8 cellular contexts compared by ENCODE assay signal in genomic region chr14:32076278-32077080, GRCh38. TPM values are rescaled to one million over a fixed set of nuclear protein-coding genes. Genes with fewer than 3 reads are reported as not detected.
A peak's percentile ranks its signal among the peaks of the same experiment; 100 is the strongest.
DNase-seq lines count a peak whose midpoint lies in the region; ATAC-seq and TF ChIP-seq lines count a peak whose summit lies in the region.

No MANE protein-coding gene starts in this region.

- DNase-seq in DMS 273 treated with DMSO at 0.1 percent for 48 hours (lab: John Stamatoyannopoulos, UW) (peak; percentile 97), Peyer's patch (peak; percentile 77 to 98 (median 95)), activated gamma-delta T cell (lab: John Stamatoyannopoulos, UW) (peak; percentile 68), fibroblast of the conjunctiva (ENCODE audit: low read depth) (peak; percentile 95), nephron progenitor cell (peak; percentile 97)

- peak overlapping the region; percentile 91 to 100 (median 97) for H3K27ac ChIP-seq in Peyer's patch

- H3K27me3 ChIP-seq in Peyer's patch, result no peaks in the 10 kb centered on the region

- no peaks in the 10 kb centered on the region for H3K36me3 ChIP-seq in Peyer's patch

- H3K4me1 Mint-ChIP-seq in IgD-negative memory B cell (peaks cover 15 to 30% (median 26%) of the 10 kb centered on the region in 3 donors), nephron progenitor cell (peaks cover 44% of the 10 kb centered on the region)
- H3K4me1 Mint-ChIP-seq in stimulated activated naive CD8-positive, alpha-beta T cell treated with anti-CD3 and anti-CD28 coated beads, Interleukin-15, Interleukin-2, amounts not matched to agents 100 ng/mL and 50 ng/mL, for 24 hours (ENCODE audit: low read depth), result peaks cover 39% of the 10 kb centered on the region

- H3K36me3 Mint-ChIP-seq in IgD-negative memory B cell (no peaks in the 10 kb centered on the region), nephron progenitor cell (ENCODE audit: low read depth) (peaks cover 4% of the 10 kb centered on the region)
- no peaks in the 10 kb centered on the region for H3K36me3 Mint-ChIP-seq in stimulated activated naive CD8-positive, alpha-beta T cell treated with anti-CD3 and anti-CD28 coated beads, Interleukin-15, Interleukin-2, amounts not matched to agents 100 ng/mL and 50 ng/mL, for 24 hours (ENCODE audit: low read depth)

- H3K9me3 ChIP-seq in Peyer's patch, result no peaks in the 10 kb centered on the region

- H3K4me3 Mint-ChIP-seq in IgD-negative memory B cell (peak overlapping the region; percentile 93 to 100 (median 100)), nephron progenitor cell (peak overlapping the region; percentile 99)
- peak overlapping the region; percentile 95 for H3K4me3 Mint-ChIP-seq in stimulated activated naive CD8-positive, alpha-beta T cell treated with anti-CD3 and anti-CD28 coated beads, Interleukin-15, Interleukin-2, amounts not matched to agents 100 ng/mL and 50 ng/mL, for 24 hours

- H3K27me3 Mint-ChIP-seq in IgD-negative memory B cell (no peaks in the 10 kb centered on the region), nephron progenitor cell (ENCODE audit: low read depth, poor library complexity) (peaks cover 3% of the 10 kb centered on the region)
- peaks cover 8% of the 10 kb centered on the region for H3K27me3 Mint-ChIP-seq in stimulated activated naive CD8-positive, alpha-beta T cell treated with anti-CD3 and anti-CD28 coated beads, Interleukin-15, Interleukin-2, amounts not matched to agents 100 ng/mL and 50 ng/mL, for 24 hours

- TF ChIP-seq POLR2A in Peyer's patch (IDR thresholded peaks at IDR 0.05), result peak; percentile 51 to 74

- peak overlapping the region; percentile 79 to 96 (median 84) for H3K4me3 ChIP-seq in Peyer's patch

- TF ChIP-seq CTCF in Peyer's patch (IDR thresholded peaks at IDR 0.05), result no peak
- TF ChIP-seq CTCF in nephron progenitor cell (IDR thresholded peaks at IDR 0.05), result no peak

- peaks cover 0 to 22% (median 6%) of the 10 kb centered on the region in 4 donors for H3K4me1 ChIP-seq in Peyer's patch

- H3K9me3 Mint-ChIP-seq in IgD-negative memory B cell, result no peaks in the 10 kb centered on the region
- no peaks in the 10 kb centered on the region for H3K9me3 Mint-ChIP-seq in nephron progenitor cell
- no peaks in the 10 kb centered on the region for H3K9me3 Mint-ChIP-seq in stimulated activated naive CD8-positive, alpha-beta T cell treated with anti-CD3 and anti-CD28 coated beads, Interleukin-15, Interleukin-2, amounts not matched to agents 100 ng/mL and 50 ng/mL, for 24 hours

- peak; percentile 55 for ATAC-seq in GM21529 (IDR thresholded peaks at IDR 0.05; ENCODE audit: unreplicated experiment)

- H3K27ac Mint-ChIP-seq in IgD-negative memory B cell (peak overlapping the region; percentile 63 to 94 (median 93)), nephron progenitor cell (peak overlapping the region; percentile 92)
- peak overlapping the region; percentile 90 for H3K27ac Mint-ChIP-seq in stimulated activated naive CD8-positive, alpha-beta T cell treated with anti-CD3 and anti-CD28 coated beads, Interleukin-15, Interleukin-2, amounts not matched to agents 100 ng/mL and 50 ng/mL, for 24 hours

RNA-seq across cellular contexts. Expression of gene ARHGAP5, which starts 0.6 kb away (rescaled TPM):
- 26.0 TPM for polyA plus RNA-seq in IgD-negative memory B cell
- 100 to 1,000 TPM; 113 to 123 (median 115) TPM for total RNA-seq in Peyer's patch

Comparison
In these comparisons a context has a peak if more than half of its experiments do, and no peak if none do; other contexts are left out.
1. Peak in every context shown above with its lines: DNase-seq, ATAC-seq, H3K4me3 ChIP-seq and H3K27ac ChIP-seq.